23 cellular contexts compared by ENCODE assay signal in the genomic region with DNA sequence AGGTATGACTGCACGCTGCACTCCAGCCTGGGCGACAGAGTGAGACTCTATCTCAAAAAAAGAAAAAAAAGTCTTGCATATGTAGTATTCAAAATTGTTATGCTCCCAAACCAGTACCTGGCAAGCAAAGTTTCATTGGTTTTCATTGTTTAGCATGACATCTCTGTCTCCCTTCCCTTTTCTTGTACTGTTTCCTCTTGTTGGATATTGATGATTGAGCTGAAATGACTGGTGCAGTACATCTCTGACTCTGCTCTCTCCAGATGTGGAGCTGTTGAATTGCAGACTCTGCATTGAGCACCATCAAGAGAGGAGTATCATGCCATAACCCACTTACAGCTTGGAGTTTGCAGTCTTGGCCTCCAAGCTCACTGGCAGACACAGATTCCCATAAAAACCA.
DNase-seq lines count a peak whose midpoint lies in the region; ATAC-seq, FAIRE-seq and TF ChIP-seq lines count a peak whose summit lies in the region.
"Had no signal": no experiment of that assay in that cellular context is flagged by ENCODE, and none has a peak within 500 bp of the region (broad histone marks: within the 10 kb centered on the region; RNA-seq: fewer than 3 reads in every experiment).

No MANE protein-coding gene starts in this region.

- H3K36me3 ChIP-seq in SU-DHL-6 (ENCODE audit: low read length) (peaks cover 8% of the 10 kb centered on the region; the same call in 1 of the 2 replicates), HepG2 (replicated peaks in 1 of 2; ENCODE audit: control insufficient read depth in 1 of 2, insufficient read depth in 2 of 2, low read length in 2 of 2) (no peaks in the 10 kb centered on the region)
- H3K36me3 ChIP-seq: BLaER1 had no signal

- H4K20me1 ChIP-seq in SU-DHL-6 (ENCODE audit: low read depth, low read length): no peaks in the 10 kb centered on the region
- no peaks in the 10 kb centered on the region for H4K20me1 ChIP-seq in HepG2 (ENCODE audit: insufficient read depth, low read length)
- H4K20me1 ChIP-seq: BLaER1 had no signal

- peak; percentile 70 for FAIRE-seq in GM12892 (lab: Jason Lieb, UNC)
- no peak for FAIRE-seq in HepG2 (lab: Jason Lieb, UNC)
- FAIRE-seq: A204.1, GM18507 had no signal

- H3K4me3 ChIP-seq in SU-DHL-6 (ENCODE audit: insufficient read depth, low read length, poor library complexity, severe bottlenecking): no peak overlapping the region
- H3K4me3 ChIP-seq in HepG2 (replicated peaks in 1 of 3; ENCODE audit: insufficient read depth in 1 of 3, low read depth in 2 of 3, low read length in 3 of 3): no peak overlapping the region
- H3K4me3 ChIP-seq: BLaER1 had no signal

- H3F3A ChIP-seq in SU-DHL-6 (ENCODE audit: insufficient read depth): peaks cover 23% of the 10 kb centered on the region; the same call in 1 of the 2 replicates

- no peak overlapping the region for H3K4me2 ChIP-seq in SU-DHL-6 (ENCODE audit: low read depth, low read length, poor library complexity, severe bottlenecking)
- no peak overlapping the region for H3K4me2 ChIP-seq in HepG2 (ENCODE audit: low read depth, low read length)
- H3K4me2 ChIP-seq: BLaER1 had no signal

- no peaks in the 10 kb centered on the region for H3K9me3 Mint-ChIP-seq in dendritic cell treated with granulocyte-macrophage colony-stimulating factor and Interleukin-4, amounts not matched to agents 40 ng/mL and 50 ng/mL, for 4 days
- no peaks in the 10 kb centered on the region for H3K9me3 Mint-ChIP-seq in stimulated activated naive B cell treated with anti-CD40 and anti-IgM and Interleukin-4, amounts not matched to agents 10 μg/mL and 1 μg/mL and 100 μg/mL, for 72 hours
- H3K9me3 Mint-ChIP-seq: CD4-positive, alpha-beta memory T cell; HFFc6 had no signal

- no peaks in the 10 kb centered on the region for H3K9me3 ChIP-seq in SU-DHL-6 (ENCODE audit: insufficient read depth, low read length)
- no peaks in the 10 kb centered on the region for H3K9me3 ChIP-seq in HepG2 (ENCODE audit: low read length)
- H3K9me3 ChIP-seq: BLaER1 had no signal

- H3K4me1 Mint-ChIP-seq in dendritic cell treated with granulocyte-macrophage colony-stimulating factor and Interleukin-4, amounts not matched to agents 40 ng/mL and 50 ng/mL, for 4 days (ENCODE audit: low read depth): peaks cover 43% of the 10 kb centered on the region
- H3K4me1 Mint-ChIP-seq in stimulated activated naive B cell treated with anti-CD40 and anti-IgM and Interleukin-4, amounts not matched to agents 10 μg/mL and 1 μg/mL and 100 μg/mL, for 72 hours: peaks cover 25 to 43% of the 10 kb centered on the region in 2 donors

- TF ChIP-seq CTCF in SU-DHL-6 (IDR thresholded peaks at IDR 0.05; ENCODE audit: insufficient read depth, low read length, poor library complexity, severe bottlenecking): no peak
- TF ChIP-seq CTCF in HepG2 (CRISPR knock-in tag; IDR thresholded peaks at IDR 0.05): no peak

- POLR2A ChIA-PET in HepG2 (lab: Yijun Ruan, JAX): no interaction called here

- no peaks in the 10 kb centered on the region for H3K27me3 Mint-ChIP-seq in dendritic cell treated with granulocyte-macrophage colony-stimulating factor and Interleukin-4, amounts not matched to agents 40 ng/mL and 50 ng/mL, for 4 days
- H3K27me3 Mint-ChIP-seq in stimulated activated naive B cell treated with anti-CD40 and anti-IgM and Interleukin-4, amounts not matched to agents 10 μg/mL and 1 μg/mL and 100 μg/mL, for 72 hours: no peaks in the 10 kb centered on the region

- H2AFZ ChIP-seq in SU-DHL-6 (ENCODE audit: low read depth, low read length, severe bottlenecking) (no peak overlapping the region), HepG2 (ENCODE audit: low read length) (no peak overlapping the region)

- intact Hi-C loops in dendritic cell treated with granulocyte-macrophage colony-stimulating factor and Interleukin-4, amounts not matched to agents 40 ng/mL and 50 ng/mL, for 4 days (cut with micrococcal nuclease): no loop called here
- intact Hi-C loops in HepG2 (cut with micrococcal nuclease; ENCODE audit: unreplicated experiment): no loop called here

- in situ Hi-C loops in HepG2 (cut with HindIII; ENCODE audit: extremely low pct_ligation_motif_present, low pct_unique_long_range_greater_than_20kb): no loop called here

- CTCF ChIA-PET in HepG2 (lab: Yijun Ruan, JAX; ENCODE audit: low intra/inter-chr PET ratio, low total read pairs): no interaction called here

- peak overlapping the region; percentile 24; the same call in 1 of the 2 replicates for H3K27ac ChIP-seq in SU-DHL-6 (ENCODE audit: low read depth, low read length)
- H3K27ac ChIP-seq in HepG2 (ENCODE audit: extremely low read length, insufficient read depth, low read length): no peak overlapping the region
- H3K27ac ChIP-seq: BLaER1, HL-60 had no signal

- TF ChIP-seq POLR2A in GM12892 (IDR thresholded peaks at IDR 0.05; ENCODE audit: low read depth, low read length): no peak
- no peak for TF ChIP-seq POLR2A in HepG2 (IDR thresholded peaks at IDR 0.05; ENCODE audit: insufficient read depth in 1 of 2, low read depth in 2 of 2, low read length in 2 of 2)

- DNase-seq in GM12892 (ENCODE audit: insufficient read length) (no peak), SHP77 treated with DMSO at 0.1 percent for 48 hours (lab: John Stamatoyannopoulos, UW) (no peak), NCI-H345 (lab: John Stamatoyannopoulos, UW) (no peak), HepG2 (ENCODE audit: low spot score) (no peak)
- DNase-seq in stimulated activated naive B cell treated with anti-CD40 and anti-IgM and Interleukin-4, amounts not matched to agents 10 μg/mL and 1 μg/mL and 100 μg/mL, for 72 hours: no peak
- DNase-seq in stimulated activated CD4-positive, alpha-beta T cell treated with anti-CD3 and anti-CD28 coated beads, Interleukin-12 subunit alpha, Interleukin-12 subunit beta, amount 100 ng/mL, for 4 hours: no peak
- DNase-seq: AML-193; CD4-positive, alpha-beta memory T cell; DMS79 treated with DMSO at 0.1 percent for 48 hours; GF-D8; GOT3; H7; HFFc6; IMR-90; KG1 had no signal

- H3K27ac Mint-ChIP-seq in dendritic cell treated with granulocyte-macrophage colony-stimulating factor and Interleukin-4, amounts not matched to agents 40 ng/mL and 50 ng/mL, for 4 days: peak overlapping the region; percentile 6
- no peak overlapping the region for H3K27ac Mint-ChIP-seq in stimulated activated naive B cell treated with anti-CD40 and anti-IgM and Interleukin-4, amounts not matched to agents 10 μg/mL and 1 μg/mL and 100 μg/mL, for 72 hours
- H3K27ac Mint-ChIP-seq: CD4-positive, alpha-beta memory T cell; HFFc6 had no signal

- no peak overlapping the region for H3K9ac ChIP-seq in SU-DHL-6 (ENCODE audit: low read length)
- H3K9ac ChIP-seq in HepG2 (ENCODE audit: insufficient read depth, low read depth, low read length): no peak overlapping the region
- H3K9ac ChIP-seq: BLaER1 had no signal

- no TSS peak for BruUV-seq in HepG2 (replicated peaks; lab: Mats Ljungman, UMichigan)

- no peaks in the 10 kb centered on the region for H3K9me2 ChIP-seq in SU-DHL-6 (replicated peaks; ENCODE audit: insufficient read depth, low read length)

- no peak for TF ChIP-seq RAD21 in HepG2 (CRISPR knock-in tag; IDR thresholded peaks at IDR 0.05)

- no peaks in the 10 kb centered on the region for H3K4me1 ChIP-seq in HepG2 (ENCODE audit: insufficient read depth, low read length)

- WGBS in HepG2 (ENCODE audit: low lambda C conversion rate): 64% methylated on average over 2 of the region's 2 CpGs

- H3K79me2 ChIP-seq in SU-DHL-6 (ENCODE audit: insufficient read depth, low read length) (no peaks in the 10 kb centered on the region), HepG2 (ENCODE audit: insufficient read depth, low read length) (no peaks in the 10 kb centered on the region)

- peak; percentile 88 to 89 for ATAC-seq in stimulated activated naive B cell treated with anti-CD40 and anti-IgM and Interleukin-4, amounts not matched to agents 10 μg/mL and 1 μg/mL and 100 μg/mL, for 72 hours (replicated peaks)
- no peak for ATAC-seq in HepG2
- ATAC-seq: HCT116 had no signal

- H3K27me3 ChIP-seq in SU-DHL-6 (ENCODE audit: low read length) (no peaks in the 10 kb centered on the region), HepG2 (ENCODE audit: control insufficient read depth in 1 of 2, insufficient read depth in 2 of 2, low read length in 2 of 2) (peaks cover 0 to 7% of the 10 kb centered on the region in 2 experiments; a peak in 1 of 5 replicates)
- H3K27me3 ChIP-seq: BLaER1 had no signal

- H3K4me3 Mint-ChIP-seq in dendritic cell treated with granulocyte-macrophage colony-stimulating factor and Interleukin-4, amounts not matched to agents 40 ng/mL and 50 ng/mL, for 4 days: no peak overlapping the region
- no peak overlapping the region for H3K4me3 Mint-ChIP-seq in stimulated activated naive B cell treated with anti-CD40 and anti-IgM and Interleukin-4, amounts not matched to agents 10 μg/mL and 1 μg/mL and 100 μg/mL, for 72 hours
- H3K4me3 Mint-ChIP-seq: CD14-positive monocyte; CD4-positive, alpha-beta memory T cell; HFFc6 had no signal

- no peak for TF ChIP-seq EP300 in HepG2 (IDR thresholded peaks at IDR 0.05; ENCODE audit: low read depth in 2 of 2, low read length in 2 of 2)
- no peak for TF ChIP-seq EP300 in HepG2 (CRISPR knock-in tag; IDR thresholded peaks at IDR 0.05; ENCODE audit: borderline replicate concordance)

- no peaks in the 10 kb centered on the region for H3K36me3 Mint-ChIP-seq in dendritic cell treated with granulocyte-macrophage colony-stimulating factor and Interleukin-4, amounts not matched to agents 40 ng/mL and 50 ng/mL, for 4 days (ENCODE audit: low read depth)
- peaks cover 1 to 4% of the 10 kb centered on the region in 2 donors for H3K36me3 Mint-ChIP-seq in stimulated activated naive B cell treated with anti-CD40 and anti-IgM and Interleukin-4, amounts not matched to agents 10 μg/mL and 1 μg/mL and 100 μg/mL, for 72 hours
- H3K36me3 Mint-ChIP-seq: CD14-positive monocyte; CD4-positive, alpha-beta memory T cell had no signal

TF ChIP-seq in HepG2, 621 proteins besides CTCF, POLR2A, EP300 and RAD21 (continues in another document):
- TF ChIP-seq RORA (CRISPR knock-in tag; IDR thresholded peaks at IDR 0.05): no peak
- TF ChIP-seq, protein P1, sequence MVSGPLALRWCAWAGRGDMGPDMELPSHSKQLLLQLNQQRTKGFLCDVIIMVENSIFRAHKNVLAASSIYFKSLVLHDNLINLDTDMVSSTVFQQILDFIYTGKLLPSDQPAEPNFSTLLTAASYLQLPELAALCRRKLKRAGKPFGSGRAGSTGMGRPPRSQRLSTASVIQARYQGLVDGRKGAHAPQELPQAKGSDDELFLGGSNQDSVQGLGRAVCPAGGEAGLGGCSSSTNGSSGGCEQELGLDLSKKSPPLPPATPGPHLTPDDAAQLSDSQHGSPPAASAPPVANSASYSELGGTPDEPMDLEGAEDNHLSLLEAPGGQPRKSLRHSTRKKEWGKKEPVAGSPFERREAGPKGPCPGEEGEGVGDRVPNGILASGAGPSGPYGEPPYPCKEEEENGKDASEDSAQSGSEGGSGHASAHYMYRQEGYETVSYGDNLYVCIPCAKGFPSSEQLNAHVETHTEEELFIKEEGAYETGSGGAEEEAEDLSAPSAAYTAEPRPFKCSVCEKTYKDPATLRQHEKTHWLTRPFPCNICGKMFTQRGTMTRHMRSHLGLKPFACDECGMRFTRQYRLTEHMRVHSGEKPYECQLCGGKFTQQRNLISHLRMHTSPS (CRISPR knock-in tag; IDR thresholded peaks at IDR 0.05; ENCODE audit: low read depth): no peak
